16 cellular contexts compared by ENCODE assay signal in genomic region chr10:28806951-28807759, GRCh38.
DNase-seq lines count a peak whose midpoint lies in the region; ATAC-seq, FAIRE-seq and TF ChIP-seq lines count a peak whose summit lies in the region.
"Had no signal": no experiment of that assay in that cellular context is flagged by ENCODE, and none has a peak within 500 bp of the region (broad histone marks: within the 10 kb centered on the region; RNA-seq: fewer than 3 reads in every experiment).

No MANE protein-coding gene starts in this region.

- peak overlapping the region; percentile 88 for H2AFZ ChIP-seq in K562 (ENCODE audit: low read depth, low read length)

- no peaks in the 10 kb centered on the region for H3K9me3 ChIP-seq in K562 (replicated peaks; ENCODE audit: control insufficient read depth, insufficient read depth, low read depth, low read length)
- H3K9me3 ChIP-seq in kidney (ENCODE audit: control insufficient read depth in 1 of 2, low read length in 2 of 2), result no peaks in the 10 kb centered on the region
- H3K9me3 ChIP-seq: HAP-1 had no signal

- in situ Hi-C loops in K562 (cut with MboI), result no loop called here

- intact Hi-C loops in K562 (cut with micrococcal nuclease), result loop anchor here (1.0 to 5.0 kb wide), 4 partner anchors 15 to 130 kb away; partner anchors contain the start of gene BAMBI
- intact Hi-C loops in kidney (cut with DNase I), result no loop called here
- intact Hi-C loops in sciatic nerve (cut with DNase I), result no loop called here

- H3K27ac ChIP-seq in K562 (ENCODE audit: extremely low read depth, low read depth, low read length) (peak overlapping the region; percentile 98), kidney (ENCODE audit: low read depth in 2 of 2, low read length in 2 of 2) (peak overlapping the region; percentile 40 to 53)
- H3K27ac ChIP-seq: WERI-Rb-1 had no signal

- FAIRE-seq in K562 (lab: Jason Lieb, UNC) (peak; percentile 91), kidney (lab: Jason Lieb, UNC) (no peak)
- FAIRE-seq: keratinocyte had no signal

- no peak for TF ChIP-seq POLR2A in K562 (conservative IDR thresholded peaks at IDR 0.05)

- H3K27me3 ChIP-seq in K562 (ENCODE audit: control insufficient read depth in 2 of 2, insufficient read depth in 2 of 2, low read length in 2 of 2), result no peaks in the 10 kb centered on the region

- BruUV-seq in K562 (replicated peaks; lab: Mats Ljungman, UMichigan), result no TSS peak

- POLR2A ChIA-PET in K562 (lab: Yijun Ruan, JAX), result interaction anchor here (0.6 to 2.6 kb wide), 11 partner anchors 9 to 1206 kb away, joined by 3 to 19 read pairs (median 3); no protein-coding TSS in a partner anchor

- no peaks in the 10 kb centered on the region for H3K79me2 ChIP-seq in K562 (ENCODE audit: control insufficient read depth, insufficient read depth, low read length)

- TF ChIP-seq RAD21 in K562 (CRISPR knock-in tag; conservative IDR thresholded peaks at IDR 0.05 in 1 of 2, IDR thresholded peaks at IDR 0.05 in 1 of 2), result peak in 1 of 2 experiments; percentile 9; a peak in 2 of 4 replicates

- H3K4me3 ChIP-seq in K562 (peak overlapping the region; percentile 8; the same call in 1 of the 2 replicates), kidney (ENCODE audit: low read length in 2 of 2) (peak overlapping the region in 1 of 2 donors; percentile 46)
- H3K4me3 ChIP-seq: HAP-1 had no signal

- H3K4me2 ChIP-seq in K562 (ENCODE audit: insufficient read depth, low read length), result peak overlapping the region; percentile 73

- DNase-seq in GF-D8 (lab: John Stamatoyannopoulos, UW) (peak; percentile 75), K562 (ENCODE audit: extremely low read depth in 1 of 4, low spot score in 3 of 4) (peak; percentile 70 to 87 (median 72)), kidney (no peak), sciatic nerve (ENCODE audit: low spot score) (no peak), islet precursor cell (no peak), iPS-NIHi7 (ENCODE audit: extremely low spot score) (no peak), GM03348 (ENCODE audit: low spot score) (no peak)
- DNase-seq: activated CD8-positive, alpha-beta memory T cell treated with anti-CD3 and anti-CD28 coated beads, Interleukin-2, amount 50 U/mL, for 48 hours; activated naive CD8-positive, alpha-beta T cell treated with anti-CD3 and anti-CD28 coated beads for 36 hours; DND-41; NCI-H1436; NCI-H526 had no signal

- CTCF ChIA-PET in K562 (lab: Yijun Ruan, JAX; ENCODE audit: low intra/inter-chr PET ratio), result no interaction called here

- WGBS in K562 (ENCODE audit: insufficient coverage, low coverage, missing lambda C conversion rate), result 0% methylated on average over 8 of the region's 8 CpGs

- peak; percentile 89 for TF ChIP-seq EP300 in K562 (IDR thresholded peaks at IDR 0.05; ENCODE audit: low read length)

- ATAC-seq in K562 (peak; percentile 71), sciatic nerve (peak; percentile 36), HG03460 (IDR thresholded peaks at IDR 0.05; ENCODE audit: unreplicated experiment) (no peak)

- H3K9ac ChIP-seq in K562 (ENCODE audit: insufficient read depth in 1 of 2, low read depth in 2 of 2, low read length in 2 of 2) (peak overlapping the region in 1 of 2 experiments; percentile 89; a peak in 3 of 4 replicates), kidney (ENCODE audit: low read length in 2 of 2) (peak overlapping the region in 1 of 2 donors; percentile 7)

- H3K4me1 ChIP-seq in K562 (replicated peaks in 1 of 2; ENCODE audit: control insufficient read depth in 2 of 2, insufficient read depth in 2 of 2, low read length in 2 of 2), result peaks cover 34 to 66% of the 10 kb centered on the region in 2 experiments
- H3K4me1 ChIP-seq in kidney (ENCODE audit: control insufficient read depth in 1 of 2, insufficient read depth in 1 of 2, low read depth in 1 of 2, low read length in 2 of 2), result peaks cover 9% of the 10 kb centered on the region in 2 donors

- no peaks in the 10 kb centered on the region for H4K20me1 ChIP-seq in K562 (replicated peaks; ENCODE audit: control insufficient read depth, insufficient read depth, low read length)

- TF ChIP-seq CTCF in K562 (IDR thresholded peaks at IDR 0.05 in 2 of 3, conservative IDR thresholded peaks at IDR 0.05 in 1 of 3; ENCODE audit: insufficient read depth in 2 of 3, low read depth in 1 of 3, low read length in 3 of 3), result no peak
- TF ChIP-seq CTCF in kidney (IDR thresholded peaks at IDR 0.05; ENCODE audit: borderline replicate concordance, extremely low read depth, insufficient read depth), result no peak

- no peaks in the 10 kb centered on the region for H3K9me1 ChIP-seq in K562 (ENCODE audit: control insufficient read depth, insufficient read depth, low read length)

- no peaks in the 10 kb centered on the region for H3K36me3 ChIP-seq in K562 (ENCODE audit: control insufficient read depth, insufficient read depth, low read length)
- no peaks in the 10 kb centered on the region for H3K36me3 ChIP-seq in kidney (ENCODE audit: control insufficient read depth in 1 of 2, insufficient read depth in 2 of 2, low read length in 2 of 2)
- H3K36me3 ChIP-seq: HAP-1, WERI-Rb-1 had no signal

TF ChIP-seq in K562, 482 proteins besides CTCF, POLR2A, EP300 and RAD21 (continues in another document):
- TF ChIP-seq CEBPG (CRISPR knock-in tag; IDR thresholded peaks at IDR 0.05), result no peak
- no peak for TF ChIP-seq CEBPG (tag; conservative IDR thresholded peaks at IDR 0.05 in 1 of 2, IDR thresholded peaks at IDR 0.05 in 1 of 2)
- peak; percentile 50; the same call in 1 of the 2 replicates for TF ChIP-seq GATAD2B (IDR thresholded peaks at IDR 0.05; ENCODE audit: borderline replicate concordance)
- TF ChIP-seq SRSF9 (IDR thresholded peaks at IDR 0.05; ENCODE audit: borderline replicate concordance, low read depth, low read length), result no peak
- no peak for TF ChIP-seq KLF1 (tag; IDR thresholded peaks at IDR 0.05)
- TF ChIP-seq ZNF197 (CRISPR knock-in tag; IDR thresholded peaks at IDR 0.05; ENCODE audit: low read depth), result 0 out of 2 replicates have a peak, but pooled peaks have one; percentile 68
- peak; percentile 94 for TF ChIP-seq KLF16 (IDR thresholded peaks at IDR 0.05)
- TF ChIP-seq SMAD4 (CRISPR knock-in tag; conservative IDR thresholded peaks at IDR 0.05), result 0 out of 2 replicates have a peak, but pooled peaks have one; percentile 53
- TF ChIP-seq TAF1 (IDR thresholded peaks at IDR 0.05; ENCODE audit: control insufficient read depth, extremely low read depth, insufficient read depth, low read length, severe bottlenecking), result no peak
- peak; percentile 93 for TF ChIP-seq NCOR1 (IDR thresholded peaks at IDR 0.05)
- TF ChIP-seq ZBTB5 (IDR thresholded peaks at IDR 0.05), result no peak
- TF ChIP-seq KDM1A (IDR thresholded peaks at IDR 0.05), result peak; percentile 87 to 88
- TF ChIP-seq ARID3A (IDR thresholded peaks at IDR 0.05; ENCODE audit: borderline replicate concordance, low read depth, low read length), result peak; percentile 69
- no peak for TF ChIP-seq ZNF224 (CRISPR knock-in tag; IDR thresholded peaks at IDR 0.05)
- TF ChIP-seq ZNF146 (CRISPR knock-in tag; IDR thresholded peaks at IDR 0.05; ENCODE audit: unreplicated experiment), result no peak
- no peak for TF ChIP-seq ZBTB33 (CRISPR knock-in tag; IDR thresholded peaks at IDR 0.05)
- peak; percentile 1; the same call in 1 of the 2 replicates for TF ChIP-seq MBD2 (IDR thresholded peaks at IDR 0.05; ENCODE audit: borderline replicate concordance, low read depth)
- peak; percentile 81 for TF ChIP-seq ZNF766 (CRISPR knock-in tag; conservative IDR thresholded peaks at IDR 0.05)
- TF ChIP-seq IFI16 (CRISPR knock-in tag; IDR thresholded peaks at IDR 0.05), result no peak

Comparison
In these comparisons a context has a peak if more than half of its experiments do, and no peak if none do; other contexts are left out.
1. DNase-seq: peak in GF-D8 (single experiment) and K562 (4 of 4); none in kidney (single experiment), sciatic nerve (single experiment), islet precursor cell (single experiment), iPS-NIHi7 (single experiment) and GM03348 (single experiment).